9 cellular contexts compared by ENCODE assay signal in the genomic region with DNA sequence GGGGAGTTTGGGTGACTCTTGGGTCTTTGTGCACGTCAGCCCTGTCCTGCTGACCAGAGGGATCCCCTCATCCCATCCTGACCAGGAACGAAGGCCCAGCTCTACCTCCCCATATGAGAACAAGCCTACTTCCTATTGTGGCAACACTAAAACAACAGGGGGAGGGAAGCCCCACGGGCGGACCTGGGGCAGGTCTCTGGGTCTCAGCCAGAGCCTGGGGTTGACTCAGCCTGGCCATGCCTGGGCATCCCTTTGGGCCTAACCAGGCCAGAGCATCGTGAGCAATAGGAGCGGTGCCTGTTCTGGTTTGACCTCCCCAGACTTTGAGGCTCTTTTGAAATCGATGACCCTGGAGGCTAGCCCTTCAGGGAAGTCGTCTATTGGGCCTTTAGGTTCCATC. TPM values are rescaled to one million over a fixed set of nuclear protein-coding genes. Genes with fewer than 3 reads are reported as not detected.
A peak's percentile ranks its signal among the peaks of the same experiment; 100 is the strongest.
DNase-seq lines count a peak whose midpoint lies in the region; ATAC-seq, FAIRE-seq and TF ChIP-seq lines count a peak whose summit lies in the region.
"Had no signal": no experiment of that assay in that cellular context is flagged by ENCODE, and none has a peak within 500 bp of the region (broad histone marks: within the 10 kb centered on the region; RNA-seq: fewer than 3 reads in every experiment).

No MANE protein-coding gene starts in this region.

- H3K27ac ChIP-seq in WERI-Rb-1 (peak overlapping the region; percentile 54), tibial nerve (peak overlapping the region in 1 of 4 donors; percentile 55)

- H3K36me3 Mint-ChIP-seq in activated naive CD4-positive, alpha-beta T cell treated with anti-CD3 and anti-CD28 coated beads, Interleukin-2, amount 10 ng/mL, durations not matched to agents 7 days and 5 days = peaks cover 51% of the 10 kb centered on the region

- no peak for DNase-seq in activated naive CD4-positive, alpha-beta T cell treated with anti-CD3 and anti-CD28 coated beads, Interleukin-2, amount 10 ng/mL, durations not matched to agents 7 days and 5 days
- DNase-seq in activated naive CD4-positive, alpha-beta T cell treated with anti-CD3 and anti-CD28 coated beads, Interleukin-2, amount 50 U/mL, for 16 hours = no peak
- DNase-seq in WERI-Rb-1 (no peak), fibroblast of mammary gland (ENCODE audit: low read depth) (peak; percentile 12), tibial nerve (ENCODE audit: low spot score in 2 of 2) (no peak), SW480 (ENCODE audit: low spot score) (no peak), urothelium cell line (ENCODE audit: low spot score) (no peak)
- DNase-seq: NCI-H510A had no signal

- WGBS in tibial nerve, 2 donors = 71 to 86% methylated on average over 6 to 8 of the region's 8 CpGs

- no peak for TF ChIP-seq CTCF in WERI-Rb-1 (IDR thresholded peaks at IDR 0.05; ENCODE audit: low read depth, low read length)
- TF ChIP-seq CTCF in fibroblast of mammary gland (conservative IDR thresholded peaks at IDR 0.05; ENCODE audit: control insufficient read depth, insufficient read depth, low read depth, low read length) = no peak
- no peak for TF ChIP-seq CTCF in tibial nerve (IDR thresholded peaks at IDR 0.05)

- H3K27me3 ChIP-seq in WERI-Rb-1 (ENCODE audit: insufficient read depth, low read depth, severe bottlenecking) (no peaks in the 10 kb centered on the region), tibial nerve (no peaks in the 10 kb centered on the region)

- H3K4me1 Mint-ChIP-seq in activated naive CD4-positive, alpha-beta T cell treated with anti-CD3 and anti-CD28 coated beads, Interleukin-2, amount 10 ng/mL, durations not matched to agents 7 days and 5 days = peaks cover 71% of the 10 kb centered on the region

- TF ChIP-seq POLR2A in tibial nerve (IDR thresholded peaks at IDR 0.05) = no peak

- no peaks in the 10 kb centered on the region for H3K9me3 Mint-ChIP-seq in activated naive CD4-positive, alpha-beta T cell treated with anti-CD3 and anti-CD28 coated beads, Interleukin-2, amount 10 ng/mL, durations not matched to agents 7 days and 5 days

- FAIRE-seq in urothelium cell line (lab: Jason Lieb, UNC) = no peak

- no peaks in the 10 kb centered on the region for H3K27me3 Mint-ChIP-seq in activated naive CD4-positive, alpha-beta T cell treated with anti-CD3 and anti-CD28 coated beads, Interleukin-2, amount 10 ng/mL, durations not matched to agents 7 days and 5 days

- no peak for ATAC-seq in SK-N-SH treated with all-trans-retinoic acid at 6 μM for 48 hours

- peak overlapping the region; percentile 88 for H3K4me3 Mint-ChIP-seq in activated naive CD4-positive, alpha-beta T cell treated with anti-CD3 and anti-CD28 coated beads, Interleukin-2, amount 10 ng/mL, durations not matched to agents 7 days and 5 days

- H3K27ac Mint-ChIP-seq in activated naive CD4-positive, alpha-beta T cell treated with anti-CD3 and anti-CD28 coated beads, Interleukin-2, amount 10 ng/mL, durations not matched to agents 7 days and 5 days = peak overlapping the region; percentile 90

- peaks cover 21% of the 10 kb centered on the region for H3K36me3 ChIP-seq in WERI-Rb-1
- H3K36me3 ChIP-seq in tibial nerve = peaks cover 0 to 4% (median under 1%) of the 10 kb centered on the region in 3 donors

- H3K9me3 ChIP-seq in WERI-Rb-1 (ENCODE audit: severe bottlenecking) = no peaks in the 10 kb centered on the region
- no peaks in the 10 kb centered on the region for H3K9me3 ChIP-seq in tibial nerve

- H3K4me1 ChIP-seq in tibial nerve = peaks cover 0 to 18% (median 6%) of the 10 kb centered on the region in 4 donors

- H3K4me3 ChIP-seq in WERI-Rb-1 (ENCODE audit: low read depth, low read length) = no peak overlapping the region
- no peak overlapping the region for H3K4me3 ChIP-seq in fibroblast of mammary gland (ENCODE audit: control insufficient read depth, low read depth, low read length)
- H3K4me3 ChIP-seq in tibial nerve = peak overlapping the region in 3 of 4 donors; percentile 3 to 37 (median 35)

- CTCF ChIA-PET in activated naive CD4-positive, alpha-beta T cell treated with anti-CD3 and anti-CD28 coated beads, Interleukin-2, amount 10 ng/mL, durations not matched to agents 7 days and 5 days (lab: Charles Lee) = interaction anchor here (0.9 to 2.0 kb wide), 2 partner anchors 9 to 46 kb away, joined by 4 to 6 read pairs; no protein-coding TSS in a partner anchor

- no peak for TF ChIP-seq EP300 in tibial nerve (IDR thresholded peaks at IDR 0.05)

TF ChIP-seq in SK-N-SH treated with all-trans-retinoic acid at 6 μM for 48 hours, 23 proteins besides CTCF, POLR2A, EP300 and RAD21:
- no peak for TF ChIP-seq TOX (CRISPR knock-in tag; IDR thresholded peaks at IDR 0.05; ENCODE audit: borderline replicate concordance)
- TF ChIP-seq ZNF70 (CRISPR knock-in tag; IDR thresholded peaks at IDR 0.05) = no peak
- TF ChIP-seq ZNF565 (CRISPR knock-in tag; conservative IDR thresholded peaks at IDR 0.05; ENCODE audit: low read depth) = no peak
- TF ChIP-seq ISL1 (CRISPR knock-in tag; IDR thresholded peaks at IDR 0.05) = no peak
- TF ChIP-seq, protein P1, sequence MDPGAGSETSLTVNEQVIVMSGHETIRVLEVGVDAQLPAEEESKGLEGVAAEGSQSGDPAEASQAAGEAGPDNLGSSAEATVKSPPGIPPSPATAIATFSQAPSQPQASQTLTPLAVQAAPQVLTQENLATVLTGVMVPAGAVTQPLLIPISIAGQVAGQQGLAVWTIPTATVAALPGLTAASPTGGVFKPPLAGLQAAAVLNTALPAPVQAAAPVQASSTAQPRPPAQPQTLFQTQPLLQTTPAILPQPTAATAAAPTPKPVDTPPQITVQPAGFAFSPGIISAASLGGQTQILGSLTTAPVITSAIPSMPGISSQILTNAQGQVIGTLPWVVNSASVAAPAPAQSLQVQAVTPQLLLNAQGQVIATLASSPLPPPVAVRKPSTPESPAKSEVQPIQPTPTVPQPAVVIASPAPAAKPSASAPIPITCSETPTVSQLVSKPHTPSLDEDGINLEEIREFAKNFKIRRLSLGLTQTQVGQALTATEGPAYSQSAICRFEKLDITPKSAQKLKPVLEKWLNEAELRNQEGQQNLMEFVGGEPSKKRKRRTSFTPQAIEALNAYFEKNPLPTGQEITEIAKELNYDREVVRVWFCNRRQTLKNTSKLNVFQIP (CRISPR knock-in tag; IDR thresholded peaks at IDR 0.05; ENCODE audit: borderline replicate concordance, low read depth) = no peak
- TF ChIP-seq, protein P2, sequence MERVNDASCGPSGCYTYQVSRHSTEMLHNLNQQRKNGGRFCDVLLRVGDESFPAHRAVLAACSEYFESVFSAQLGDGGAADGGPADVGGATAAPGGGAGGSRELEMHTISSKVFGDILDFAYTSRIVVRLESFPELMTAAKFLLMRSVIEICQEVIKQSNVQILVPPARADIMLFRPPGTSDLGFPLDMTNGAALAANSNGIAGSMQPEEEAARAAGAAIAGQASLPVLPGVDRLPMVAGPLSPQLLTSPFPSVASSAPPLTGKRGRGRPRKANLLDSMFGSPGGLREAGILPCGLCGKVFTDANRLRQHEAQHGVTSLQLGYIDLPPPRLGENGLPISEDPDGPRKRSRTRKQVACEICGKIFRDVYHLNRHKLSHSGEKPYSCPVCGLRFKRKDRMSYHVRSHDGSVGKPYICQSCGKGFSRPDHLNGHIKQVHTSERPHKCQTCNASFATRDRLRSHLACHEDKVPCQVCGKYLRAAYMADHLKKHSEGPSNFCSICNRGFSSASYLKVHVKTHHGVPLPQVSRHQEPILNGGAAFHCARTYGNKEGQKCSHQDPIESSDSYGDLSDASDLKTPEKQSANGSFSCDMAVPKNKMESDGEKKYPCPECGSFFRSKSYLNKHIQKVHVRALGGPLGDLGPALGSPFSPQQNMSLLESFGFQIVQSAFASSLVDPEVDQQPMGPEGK (CRISPR knock-in tag; IDR thresholded peaks at IDR 0.05; ENCODE audit: borderline replicate concordance) = no peak
TF ChIP-seq in SK-N-SH treated with all-trans-retinoic acid at 6 μM for 48 hours: peak in this region for 0.

RNA-seq across cellular contexts. Expression of a gene that starts 16.8 kb away (rescaled TPM):
- 10 to 100 TPM; 10.7 to 37.2 (median 13.5) TPM for total RNA-seq in tibial nerve

Comparison
In these comparisons a context has a peak if more than half of its experiments do, and no peak if none do; other contexts are left out.
1. H3K4me3 ChIP-seq: peak in tibial nerve (3 of 4); none in WERI-Rb-1 (single experiment) and fibroblast of mammary gland (single experiment).